ENCODE assay signal across 12 cellular contexts in the genomic region with DNA sequence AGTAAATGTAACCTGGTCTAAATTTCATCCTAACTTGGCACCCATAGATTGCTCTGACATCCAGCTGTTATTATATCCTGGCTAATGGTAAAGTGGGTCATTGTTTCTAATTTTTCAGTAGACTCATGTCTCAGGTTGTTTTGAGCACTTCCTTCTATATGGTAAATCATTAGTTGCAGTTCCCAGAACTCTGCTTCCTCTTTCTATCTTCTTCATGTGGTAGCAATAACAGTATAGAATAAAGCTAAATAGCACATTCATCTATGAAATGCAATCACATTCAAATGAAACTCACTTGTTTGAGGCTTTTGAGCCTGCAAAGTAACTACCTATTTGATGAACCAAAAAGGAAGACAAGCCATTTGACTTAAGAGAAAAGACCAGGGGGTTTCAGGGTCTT.
A peak's percentile ranks its signal among the peaks of the same experiment; 100 is the strongest.
DNase-seq lines count a peak whose midpoint lies in the region; ATAC-seq and TF ChIP-seq lines count a peak whose summit lies in the region.
"Had no signal": no experiment of that assay in that cellular context is flagged by ENCODE, and none has a peak within 500 bp of the region (broad histone marks: within the 10 kb centered on the region; RNA-seq: fewer than 3 reads in every experiment).

No MANE protein-coding gene starts in this region.

- no peak overlapping the region for H3K4me3 ChIP-seq in OCI-LY7 (ENCODE audit: low read depth, low read length, poor library complexity, severe bottlenecking)
- H3K4me3 ChIP-seq: SJSA1 had no signal

- no peaks in the 10 kb centered on the region for H3K9me3 ChIP-seq in OCI-LY7 (ENCODE audit: low read length)
- H3K9me3 ChIP-seq: SJSA1 had no signal

- POLR2A ChIA-PET in OCI-LY7 (lab: Charles Lee): interaction anchor here (1.3 kb wide), 1 partner anchor 24 kb away, joined by 4 read pairs; no protein-coding TSS in a partner anchor

- H4K20me1 ChIP-seq in OCI-LY7 (ENCODE audit: insufficient read depth, low read length): no peaks in the 10 kb centered on the region

- no peaks in the 10 kb centered on the region for H3K79me2 ChIP-seq in OCI-LY7 (ENCODE audit: insufficient read depth, low read depth, low read length)

- H3K27ac ChIP-seq in OCI-LY7 (ENCODE audit: low read depth, low read length, poor library complexity, severe bottlenecking): no peak overlapping the region
- H3K27ac ChIP-seq: SJSA1 had no signal

- ATAC-seq in GM19397 (IDR thresholded peaks at IDR 0.05; ENCODE audit: unreplicated experiment) (peak; percentile 67), HG03095 (IDR thresholded peaks at IDR 0.05; ENCODE audit: unreplicated experiment) (peak; percentile 46)
- ATAC-seq: left lobe of liver had no signal

- intact Hi-C loops in OCI-LY7 (cut with micrococcal nuclease; ENCODE audit: unreplicated experiment): no loop called here

- no peaks in the 10 kb centered on the region for H3K36me3 ChIP-seq in OCI-LY7 (ENCODE audit: insufficient read depth, low read length)
- H3K36me3 ChIP-seq: SJSA1 had no signal

- H3K4me2 ChIP-seq in OCI-LY7 (ENCODE audit: low read length): no peak overlapping the region

- DNase-seq in GDM1 (lab: John Stamatoyannopoulos, UW) (peak; percentile 8), OCI-LY7 (ENCODE audit: low spot score) (peak; percentile 12), SHP77 (lab: John Stamatoyannopoulos, UW) (no peak), NCI-H1048 (lab: John Stamatoyannopoulos, UW) (no peak)
- no peak for DNase-seq in activated CD4-positive, CD25-positive, alpha-beta regulatory T cell treated with anti-CD3 and anti-CD28 coated beads, Interleukin-2, amount 50 U/mL, for 72 hours
- DNase-seq in stimulated activated CD4-positive, alpha-beta T cell treated with anti-CD3 and anti-CD28 coated beads, Interleukin-1b, Interleukin-23, amount 100 ng/mL, for 48 hours: no peak
- DNase-seq: activated CD8-positive, alpha-beta memory T cell treated with anti-CD3 and anti-CD28 coated beads, Interleukin-2, amount 50 U/mL, for 48 hours; NCI-H2171 had no signal

- H3K9me2 ChIP-seq in OCI-LY7 (ENCODE audit: insufficient read depth, low read length): no peaks in the 10 kb centered on the region

- CTCF ChIA-PET in OCI-LY7 (lab: Charles Lee; ENCODE audit: unreplicated experiment): interaction anchor here (0.5 kb wide), 1 partner anchor 268 kb away, joined by 3 read pairs; no protein-coding TSS in a partner anchor

- peaks cover 10% of the 10 kb centered on the region for H3K4me1 ChIP-seq in OCI-LY7 (ENCODE audit: insufficient read depth, low read length, poor library complexity, severe bottlenecking)
- H3K4me1 ChIP-seq: SJSA1 had no signal

- no peak for TF ChIP-seq CTCF in OCI-LY7 (conservative IDR thresholded peaks at IDR 0.05; ENCODE audit: low read length)

- BruUV-seq in OCI-LY7 (replicated peaks; lab: Mats Ljungman, UMichigan): no TSS peak

- no peak overlapping the region for H2AFZ ChIP-seq in OCI-LY7 (ENCODE audit: low read length)

Comparison
In these comparisons a context has a peak if more than half of its experiments do, and no peak if none do; other contexts are left out.
1. DNase-seq: peak in GDM1 (single experiment) and OCI-LY7 (single experiment); none in SHP77 (0 of 2), NCI-H1048 (single experiment), activated CD4-positive, CD25-positive, alpha-beta regulatory T cell treated with anti-CD3 and anti-CD28 coated beads, Interleukin-2, amount 50 U/mL, for 72 hours (single experiment) and stimulated activated CD4-positive, alpha-beta T cell treated with anti-CD3 and anti-CD28 coated beads, Interleukin-1b, Interleukin-23, amount 100 ng/mL, for 48 hours (single experiment).